20 cellular contexts compared by ENCODE assay signal in genomic region chr22:24129980-24130379, GRCh38. TPM values are rescaled to one million over a fixed set of nuclear protein-coding genes. Genes with fewer than 3 reads are reported as not detected.
DNase-seq lines count a peak whose midpoint lies in the region; ATAC-seq and TF ChIP-seq lines count a peak whose summit lies in the region.
"Had no signal": no experiment of that assay in that cellular context is flagged by ENCODE, and none has a peak within 500 bp of the region (broad histone marks: within the 10 kb centered on the region; RNA-seq: fewer than 3 reads in every experiment).

No MANE protein-coding gene starts in this region.

- H3K36me3 ChIP-seq in neutrophil: no peaks in the 10 kb centered on the region
- H3K36me3 ChIP-seq in uterus: no peaks in the 10 kb centered on the region

- H3K36me3 Mint-ChIP-seq in activated naive CD4-positive, alpha-beta T cell treated with anti-CD3 and anti-CD28 coated beads, Interleukin-2, amount 50 U/mL, for 72 hours: no peaks in the 10 kb centered on the region

- DNase-seq in activated naive CD4-positive, alpha-beta T cell treated with anti-CD3 and anti-CD28 coated beads, Interleukin-2, amount 50 U/mL, for 72 hours (ENCODE audit: low spot score in 2 of 2): no peak
- DNase-seq in activated naive CD4-positive, alpha-beta T cell (lab: John Stamatoyannopoulos, UW): no peak
- peak; percentile 66 for DNase-seq in G401 (ENCODE audit: low spot score)
- DNase-seq in cerebellar cortex (ENCODE audit: low spot score): peak; percentile 54
- DNase-seq in left colon: no peak
- DNase-seq in uterus: no peak
- DNase-seq: EL, IMR-90, NCI-H1092 treated with DMSO at 0.1 percent for 48 hours, NCI-H146, NCI-H2081, NCI-H446, NCI-H526, Peyer's patch had no signal

- H3K9me3 Mint-ChIP-seq in activated naive CD4-positive, alpha-beta T cell treated with anti-CD3 and anti-CD28 coated beads, Interleukin-2, amount 50 U/mL, for 72 hours: no peaks in the 10 kb centered on the region
- H3K9me3 Mint-ChIP-seq: CD14-positive monocyte had no signal

- no peak for TF ChIP-seq POLR2A in uterus (IDR thresholded peaks at IDR 0.05)

- intact Hi-C loops in left colon (cut with DNase I, micrococcal nuclease) (no loop called here), uterus (cut with DNase I; ENCODE audit: low total_unique reads) (no loop called here)

- H3K27ac ChIP-seq in neutrophil (peak overlapping the region; percentile 85), uterus (no peak overlapping the region)
- H3K27ac ChIP-seq: A549, KMS-11, Peyer's patch had no signal

- H3K4me1 ChIP-seq in neutrophil (ENCODE audit: control insufficient read depth in 1 of 2, insufficient read depth in 1 of 2, low read depth in 1 of 2, low read length in 1 of 2) (peaks cover 32 to 38% of the 10 kb centered on the region in 2 experiments), uterus (no peaks in the 10 kb centered on the region)
- H3K4me1 ChIP-seq: A549 had no signal

- ATAC-seq in activated naive CD4-positive, alpha-beta T cell treated with anti-CD3 and anti-CD28 coated beads, Interleukin-2, amount 50 U/mL, for 72 hours: no peak
- no peak for ATAC-seq in left colon
- ATAC-seq: A549, HCT116 had no signal

- H3K27me3 ChIP-seq in neutrophil (no peaks in the 10 kb centered on the region), uterus (no peaks in the 10 kb centered on the region)
- H3K27me3 ChIP-seq: Peyer's patch had no signal

- H3K4me3 ChIP-seq in neutrophil (ENCODE audit: low read depth in 1 of 2, low read length in 1 of 2) (no peak overlapping the region), uterus (no peak overlapping the region)
- H3K4me3 ChIP-seq: A549, Peyer's patch had no signal

- H3K27ac Mint-ChIP-seq in activated naive CD4-positive, alpha-beta T cell treated with anti-CD3 and anti-CD28 coated beads, Interleukin-2, amount 50 U/mL, for 72 hours: peak overlapping the region; percentile 37 to 93
- H3K27ac Mint-ChIP-seq: B cell had no signal

- TF ChIP-seq CTCF in neutrophil (IDR thresholded peaks at IDR 0.05): no peak
- TF ChIP-seq CTCF in uterus (IDR thresholded peaks at IDR 0.05): no peak

- in situ Hi-C loops in G401 (cut with HindIII; ENCODE audit: low sequenced_read_pairs): no loop called here

- H3K9me3 ChIP-seq in neutrophil: no peaks in the 10 kb centered on the region
- no peaks in the 10 kb centered on the region for H3K9me3 ChIP-seq in uterus
- H3K9me3 ChIP-seq: A549, Peyer's patch had no signal

RNA-seq across cellular contexts. Expression of gene SUSD2, which starts 51.3 kb away (rescaled TPM):
- total RNA-seq in activated naive CD4-positive, alpha-beta T cell treated with anti-CD3 and anti-CD28 coated beads, Interleukin-2, amount 50 U/mL, for 72 hours: 1 to 10 TPM in 1 of 2 donors, under 1 TPM in 1; 0.20 to 1.6 TPM
- not detected in 2 replicates for total RNA-seq in G401 (2014; rRNA removed; shearing (Covaris generic))
- total RNA-seq in left colon: 1 to 10 TPM; 1.9 to 2.7 TPM
- 10 to 100 TPM in 1 of 4 donors, 1 to 10 TPM in 2, under 1 TPM in 1; 0.88 to 17.6 (median 2.8) TPM for total RNA-seq in uterus

Comparison
In these comparisons a context has a peak if more than half of its experiments do, and no peak if none do; other contexts are left out.
1. DNase-seq: peak in G401 (single experiment) and cerebellar cortex (single experiment); none in activated naive CD4-positive, alpha-beta T cell treated with anti-CD3 and anti-CD28 coated beads, Interleukin-2, amount 50 U/mL, for 72 hours (0 of 2), activated naive CD4-positive, alpha-beta T cell (0 of 4), left colon (0 of 2) and uterus (0 of 2).